9 cellular contexts compared by ENCODE assay signal in genomic region chr20:3472105-3472504, GRCh38. TPM values are rescaled to one million over a fixed set of nuclear protein-coding genes. Genes with fewer than 3 reads are reported as not detected.
DNase-seq lines count a peak whose midpoint lies in the region; ATAC-seq and TF ChIP-seq lines count a peak whose summit lies in the region.
"Had no signal": no experiment of that assay in that cellular context is flagged by ENCODE, and none has a peak within 500 bp of the region (broad histone marks: within the 10 kb centered on the region; RNA-seq: fewer than 3 reads in every experiment).

No MANE protein-coding gene starts in this region.

- H3K27ac ChIP-seq in A673 (ENCODE audit: low read depth, low read length, poor library complexity, severe bottlenecking) (no peak overlapping the region), HUES6 (ENCODE audit: low read depth, low read length) (no peak overlapping the region), breast epithelium (no peak overlapping the region), muscle layer of colon (ENCODE audit: low read depth, low read length) (no peak overlapping the region)

- no peak for DNase-seq in A673 (ENCODE audit: low spot score)
- DNase-seq in breast epithelium (ENCODE audit: low spot score in 2 of 2), result no peak
- no peak for DNase-seq in SW 1271 (lab: John Stamatoyannopoulos, UW)
- DNase-seq in SK-N-DZ (ENCODE audit: low spot score), result no peak
- DNase-seq in anterior cingulate cortex (lab: John Stamatoyannopoulos, UW), result no peak
- DNase-seq: KG1 had no signal

- no TSS peak for BruUV-seq in A673 (replicated peaks; lab: Mats Ljungman, UMichigan)

- peak overlapping the region; percentile 99 for H3K4me3 ChIP-seq in A673 (ENCODE audit: low read depth, low read length, poor library complexity, severe bottlenecking)
- H3K4me3 ChIP-seq in HUES6 (ENCODE audit: low read depth, low read length), result peak overlapping the region; percentile 98
- peak overlapping the region; percentile 88 to 98 (median 97) for H3K4me3 ChIP-seq in breast epithelium
- peak overlapping the region; percentile 74 to 94 for H3K4me3 ChIP-seq in muscle layer of colon (ENCODE audit: low read depth in 1 of 2, low read length in 2 of 2)

- intact Hi-C loops in A673 (cut with micrococcal nuclease; ENCODE audit: unreplicated experiment) (no loop called here), breast epithelium (cut with DNase I; ENCODE audit: low total_unique reads) (no loop called here)

- H3K9ac ChIP-seq in HUES6 (ENCODE audit: low read length) (peak overlapping the region; percentile 80), muscle layer of colon (ENCODE audit: low read length) (peak overlapping the region; percentile 67)

- POLR2A ChIA-PET in A673 (lab: Charles Lee; ENCODE audit: low non-redundant PET), result no interaction called here

- H3K27me3 ChIP-seq in A673 (replicated peaks; ENCODE audit: insufficient read depth, low read depth, low read length, poor library complexity) (no peaks in the 10 kb centered on the region), HUES6 (ENCODE audit: control insufficient read depth, insufficient read depth, low read length) (peaks cover 35% of the 10 kb centered on the region), breast epithelium (no peaks in the 10 kb centered on the region), muscle layer of colon (ENCODE audit: control insufficient read depth in 1 of 2, insufficient read depth in 2 of 2, low read length in 2 of 2) (no peaks in the 10 kb centered on the region)

- H3K4me1 ChIP-seq in A673 (ENCODE audit: insufficient read depth, low read length, poor library complexity, severe bottlenecking), result peaks cover 11% of the 10 kb centered on the region
- H3K4me1 ChIP-seq in HUES6 (ENCODE audit: control insufficient read depth, insufficient read depth, low read length), result peaks cover 6% of the 10 kb centered on the region; the same call in 1 of the 2 replicates
- H3K4me1 ChIP-seq in breast epithelium, result peaks cover 4 to 14% of the 10 kb centered on the region in 2 donors
- H3K4me1 ChIP-seq in muscle layer of colon (ENCODE audit: insufficient read depth, low read length), result peaks cover 28% of the 10 kb centered on the region

- TF ChIP-seq POLR2A in breast epithelium (IDR thresholded peaks at IDR 0.05), result no peak

- H3K36me3 ChIP-seq in A673 (ENCODE audit: insufficient read depth, low read length, poor library complexity, severe bottlenecking) (no peaks in the 10 kb centered on the region), HUES6 (ENCODE audit: control insufficient read depth, insufficient read depth, low read length) (no peaks in the 10 kb centered on the region), breast epithelium (no peaks in the 10 kb centered on the region), muscle layer of colon (ENCODE audit: insufficient read depth, low read length) (no peaks in the 10 kb centered on the region)

- ATAC-seq in GM21786 (IDR thresholded peaks at IDR 0.05; ENCODE audit: unreplicated experiment), result no peak

- no peaks in the 10 kb centered on the region for H3K9me3 ChIP-seq in A673 (ENCODE audit: low read depth, low read length, poor library complexity, severe bottlenecking)
- no peaks in the 10 kb centered on the region for H3K9me3 ChIP-seq in HUES6 (ENCODE audit: control insufficient read depth, insufficient read depth, low read depth, low read length)
- H3K9me3 ChIP-seq in breast epithelium, result no peaks in the 10 kb centered on the region
- no peaks in the 10 kb centered on the region for H3K9me3 ChIP-seq in muscle layer of colon (ENCODE audit: low read length)

- no peak for TF ChIP-seq CTCF in A673 (conservative IDR thresholded peaks at IDR 0.05; ENCODE audit: low read depth, low read length)
- TF ChIP-seq CTCF in breast epithelium (IDR thresholded peaks at IDR 0.05), result no peak

- CTCF ChIA-PET in A673 (lab: Charles Lee), result no interaction called here

RNA-seq across cellular contexts. Expression of gene ATRN, which starts 1.3 kb away (rescaled TPM):
- 27.1 and 29.6 TPM in 2 replicates for total RNA-seq in A673 (2021)
- total RNA-seq in breast epithelium, result 10 to 100 TPM; 26.5 to 35.6 (median 32.3) TPM
- polyA plus RNA-seq in SK-N-DZ (2014; cell fraction: cytosol; rRNA removed), result 13.4 and 13.9 TPM in 2 replicates
- 9.4 and 12.9 TPM in 2 replicates for polyA plus RNA-seq in SK-N-DZ (2014; cell fraction: nucleus; rRNA removed)
